In the genomic region with DNA sequence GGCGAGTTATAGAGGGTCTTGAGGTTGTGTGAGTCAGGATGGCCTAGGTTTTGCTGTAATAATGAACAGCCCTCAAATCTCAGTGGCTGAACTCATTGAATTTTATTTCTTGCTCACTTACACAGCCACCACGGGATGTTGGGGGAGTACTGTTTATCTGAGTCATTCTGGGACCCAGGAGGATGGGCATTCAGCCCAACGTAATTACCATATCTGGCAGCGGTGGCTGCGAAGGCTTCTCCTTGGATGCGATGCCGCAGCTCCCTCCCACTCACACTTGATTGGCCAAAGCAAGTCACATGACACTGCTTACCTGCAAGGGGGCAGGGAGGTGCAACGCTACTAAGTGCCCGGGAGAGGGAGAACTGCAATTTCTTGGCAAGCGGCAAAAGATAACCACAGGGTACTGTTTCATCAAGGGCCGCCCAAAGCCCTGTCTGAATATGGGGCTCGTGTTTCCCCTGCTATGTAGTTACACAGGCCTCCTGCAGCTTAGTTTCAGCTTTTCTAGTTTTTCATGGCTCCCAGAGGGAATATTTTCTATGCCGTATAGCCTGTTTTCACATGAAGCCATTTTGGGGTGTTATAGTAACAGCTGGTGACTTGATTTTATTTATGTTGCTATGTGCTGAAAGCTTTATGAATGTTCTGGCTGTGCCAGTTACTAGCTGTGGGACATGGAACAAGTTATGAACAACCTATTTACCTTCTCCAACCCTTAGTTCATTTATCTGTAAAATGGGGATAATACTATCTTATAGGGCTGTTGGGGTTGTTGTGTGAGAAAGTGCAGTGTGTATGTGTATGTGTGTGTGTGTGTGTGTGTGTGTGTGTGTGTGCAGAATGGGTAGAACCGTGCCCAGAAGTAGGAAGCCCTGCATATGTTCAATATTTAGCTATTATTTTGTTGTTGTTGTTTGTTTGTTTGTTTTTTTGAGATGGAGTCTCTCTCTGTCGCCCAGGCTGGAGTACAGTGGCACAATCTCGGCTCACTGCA, we compare ENCODE assay signal across 8 cellular contexts. TPM values are rescaled to one million over a fixed set of nuclear protein-coding genes. Genes with fewer than 3 reads are reported as not detected.
DNase-seq lines count a peak whose midpoint lies in the region; ATAC-seq, FAIRE-seq and TF ChIP-seq lines count a peak whose summit lies in the region.

No MANE protein-coding gene starts in this region.

- H3K36me3 ChIP-seq in H1 (ENCODE audit: control insufficient read depth in 2 of 4, insufficient read depth in 4 of 4, low read length in 3 of 4): peaks cover 0 to 24% (median 6%) of the 10 kb centered on the region in 4 experiments; a peak in 4 of 8 replicates
- H3K36me3 ChIP-seq in smooth muscle cell (ENCODE audit: low read depth): no peaks in the 10 kb centered on the region

- H3K4me3 ChIP-seq in H1 (ENCODE audit: extremely low read depth in 1 of 4, insufficient read depth in 2 of 4, low read depth in 3 of 4, low read length in 4 of 4): peak overlapping the region in 1 of 4 experiments; percentile 27; a peak in 2 of 8 replicates
- no peak overlapping the region for H3K4me3 ChIP-seq in smooth muscle cell

- ATAC-seq in GM18511 (IDR thresholded peaks at IDR 0.05; ENCODE audit: unreplicated experiment) (no peak), GM21381 (IDR thresholded peaks at IDR 0.05; ENCODE audit: unreplicated experiment) (no peak)

- peak; percentile 36 to 44; a peak in 3 of 4 replicates for TF ChIP-seq RAD21 in H1 (IDR thresholded peaks at IDR 0.05 in 1 of 2, conservative IDR thresholded peaks at IDR 0.05 in 1 of 2; ENCODE audit: low read depth in 2 of 2, low read length in 2 of 2)

- H3K27ac ChIP-seq in H1 (ENCODE audit: low read depth, low read length) (peak overlapping the region; percentile 49; the same call in 1 of the 2 replicates), smooth muscle cell (ENCODE audit: low read depth) (no peak overlapping the region)

- TF ChIP-seq CTCF in H1 (IDR thresholded peaks at IDR 0.05; ENCODE audit: control extremely low read depth in 1 of 3, insufficient read depth in 1 of 3, low read depth in 1 of 3, low read length in 3 of 3): peak; percentile 63 to 78 (median 75)
- no peak for TF ChIP-seq CTCF in smooth muscle cell (IDR thresholded peaks at IDR 0.05; ENCODE audit: borderline replicate concordance, insufficient read depth, poor library complexity, severe bottlenecking)

- peak; percentile 88 for FAIRE-seq in H1 (lab: Jason Lieb, UNC)

- H3K9ac ChIP-seq in H1 (replicated peaks in 1 of 4; ENCODE audit: extremely low read depth in 1 of 4, low read depth in 3 of 4, low read length in 3 of 4): no peak overlapping the region
- no peak overlapping the region for H3K9ac ChIP-seq in smooth muscle cell (ENCODE audit: low read depth)

- H3K4ac ChIP-seq in H1 (replicated peaks; ENCODE audit: insufficient read length, low read depth, low read length): no peak overlapping the region

- CTCF ChIA-PET in H1 (lab: Charles Lee; ENCODE audit: partially characterized antibody): interaction anchor here (0.6 to 3.9 kb wide), 26 partner anchors 8 to 1347 kb away, joined by 3 to 48 read pairs (median 4); partner anchors contain the start of genes KDELR1 and ZSWIM9

- no peaks in the 10 kb centered on the region for H3F3A ChIP-seq in smooth muscle cell (ENCODE audit: low read depth)

- no peak overlapping the region for H2BK5ac ChIP-seq in H1 (ENCODE audit: low read depth, low read length)

- peaks cover 0 to 4% (median 2%) of the 10 kb centered on the region in 4 experiments; a peak in 3 of 7 replicates for H3K4me1 ChIP-seq in H1 (replicated peaks in 1 of 4; ENCODE audit: control insufficient read depth in 3 of 4, insufficient read depth in 4 of 4, low read length in 3 of 4)
- no peaks in the 10 kb centered on the region for H3K4me1 ChIP-seq in smooth muscle cell (ENCODE audit: low read depth)

- H3K27me3 ChIP-seq in H1 (replicated peaks in 1 of 4; ENCODE audit: control insufficient read depth in 3 of 4, extremely low read depth in 1 of 4, insufficient read depth in 3 of 4, low read length in 3 of 4) (no peaks in the 10 kb centered on the region), smooth muscle cell (ENCODE audit: low read depth) (no peaks in the 10 kb centered on the region)

- H3K9me3 ChIP-seq in H1 (ENCODE audit: insufficient read depth in 2 of 2, low read depth in 1 of 2, low read length in 1 of 2) (peaks cover 0 to 4% of the 10 kb centered on the region in 2 experiments; a peak in 3 of 4 replicates), smooth muscle cell (replicated peaks; ENCODE audit: low read depth) (no peaks in the 10 kb centered on the region)

- H3K4me2 ChIP-seq in H1 (ENCODE audit: insufficient read depth in 1 of 2, low read depth in 2 of 2, low read length in 2 of 2) (peak overlapping the region; percentile 26 to 45; a peak in 2 of 4 replicates), smooth muscle cell (no peak overlapping the region)

- H4K8ac ChIP-seq in H1 (ENCODE audit: extremely low read depth, insufficient read depth, low read length): no peak overlapping the region

- H3K18ac ChIP-seq in H1 (ENCODE audit: extremely low read depth, low read length): no peak overlapping the region

- H2AK5ac ChIP-seq in H1 (ENCODE audit: low read depth, low read length): no peak overlapping the region

- H2BK20ac ChIP-seq in H1 (ENCODE audit: low read length): peak overlapping the region; percentile 90; the same call in 1 of the 2 replicates

- no peak overlapping the region for H3K23ac ChIP-seq in H1 (ENCODE audit: insufficient read length)

- 40% methylated on average over 16 of the region's 16 CpGs; no CpG with 5 or more reads in 1 of the 2 experiments for WGBS in H1 (ENCODE audit: extremely low coverage in 1 of 2, insufficient coverage in 1 of 2, insufficient read length in 1 of 2, insufficient replicate concordance in 2 of 2, low coverage in 1 of 2, low lambda C conversion rate in 2 of 2, missing lambda C conversion rate in 1 of 2), 2 experiments
- WGBS in smooth muscle cell (ENCODE audit: low lambda C conversion rate): 41% methylated on average over 15 of the region's 16 CpGs

- H4K91ac ChIP-seq in H1 (replicated peaks; ENCODE audit: insufficient read length, low read length): no peak overlapping the region

- H3K79me1 ChIP-seq in H1 (ENCODE audit: low read depth, low read length): no peaks in the 10 kb centered on the region

- H2AFZ ChIP-seq in H1 (ENCODE audit: low read length): no peak overlapping the region
- H2AFZ ChIP-seq in smooth muscle cell (ENCODE audit: low read depth): no peak overlapping the region

- POLR2A ChIA-PET in H1 (lab: Charles Lee; ENCODE audit: partially characterized antibody): interaction anchor here (0.6 to 1.9 kb wide), 8 partner anchors 9 to 90 kb away, joined by 3 to 7 read pairs (median 3); no protein-coding TSS in a partner anchor

- TF ChIP-seq EP300 in H1 (IDR thresholded peaks at IDR 0.05; ENCODE audit: borderline replicate concordance in 1 of 2, low read depth in 2 of 2, low read length in 2 of 2): no peak

- 0 out of 3 replicates have a peak, but pooled peaks of 1 of the 2 experiments have one; percentile 43 for TF ChIP-seq POLR2A in H1 (IDR thresholded peaks at IDR 0.05; ENCODE audit: control extremely low read depth in 1 of 2, low read depth in 2 of 2, low read length in 2 of 2)

- H4K20me1 ChIP-seq in H1 (replicated peaks in 1 of 2; ENCODE audit: control insufficient read depth in 1 of 2, insufficient read depth in 2 of 2, low read length in 2 of 2): no peaks in the 10 kb centered on the region
- no peaks in the 10 kb centered on the region for H4K20me1 ChIP-seq in smooth muscle cell (ENCODE audit: low read depth)

- no peak overlapping the region for H2BK15ac ChIP-seq in H1 (ENCODE audit: low read length)

- peaks cover 2% of the 10 kb centered on the region; the same call in 1 of the 2 replicates for H3K23me2 ChIP-seq in H1 (ENCODE audit: low read depth, low read length)

- peak overlapping the region; percentile 3 for H4K5ac ChIP-seq in H1 (ENCODE audit: insufficient read length, low read depth, low read length)

- no peak overlapping the region for H2BK120ac ChIP-seq in H1 (replicated peaks; ENCODE audit: low read depth, low read length)

- DNase-seq in COR-L47 (lab: John Stamatoyannopoulos, UW) (peak; percentile 98), NCI-H146 (lab: John Stamatoyannopoulos, UW) (peak; percentile 96), H1 (ENCODE audit: low read depth in 1 of 2, low spot score in 2 of 2) (peak; percentile 91), putamen (ENCODE audit: low spot score) (peak; percentile 63), smooth muscle cell (lab: John Stamatoyannopoulos, UW; ENCODE audit: unreplicated experiment) (no peak)
- peak; percentile 61 for DNase-seq in activated CD4-positive, alpha-beta T cell treated with anti-CD3 and anti-CD28 coated beads, Interleukin-2, amount 50 U/mL, for 1 hour

- H3K79me2 ChIP-seq in H1 (ENCODE audit: control insufficient read depth in 1 of 2, insufficient read depth in 2 of 2, low read length in 2 of 2) (no peaks in the 10 kb centered on the region), smooth muscle cell (ENCODE audit: low read depth) (no peaks in the 10 kb centered on the region)

- peak overlapping the region; percentile 47 for H3K56ac ChIP-seq in H1 (replicated peaks; ENCODE audit: insufficient read length, low read depth, low read length)

- H2BK12ac ChIP-seq in H1 (ENCODE audit: low read depth, low read length): no peak overlapping the region

- no peak overlapping the region for H3K14ac ChIP-seq in H1 (ENCODE audit: insufficient read length)

RNA-seq across cellular contexts. Expression of gene ZSWIM9, which starts 20.1 kb away (rescaled TPM):
- 10.1 and 10.4 TPM in 2 replicates for total RNA-seq in H1 (2021; fragmentation: NEBNext Ultra II Directional; extraction: Animal tissue kit (Norgen Biotek cat#: 25700))
- polyA plus RNA-seq in H1 (2011; rRNA removed): 1.5 and 3.8 TPM in 2 replicates
- polyA plus RNA-seq in H1 (2011; cell fraction: cytosol; rRNA removed): 2.7 TPM
- 3.6 TPM for polyA plus RNA-seq in H1 (2011; cell fraction: nucleus; rRNA removed)
- polyA plus RNA-seq in H1 (2012, experiment 1 of 2): 13.6 to 16.6 TPM (median 13.9 TPM) in 4 replicates
- polyA plus RNA-seq in H1 (2012, experiment 2 of 2): 4.9 TPM
- 3.7 TPM for polyA plus RNA-seq in H1 (2013, experiment 1 of 2)
- 3.5 TPM for polyA plus RNA-seq in H1 (2013, experiment 2 of 2)
- polyA minus RNA-seq in H1 (2011; rRNA and poly(A)+ RNA removed): 0.17 and 0.66 TPM in 2 replicates
- polyA minus RNA-seq in H1 (2011; cell fraction: cytosol; rRNA and poly(A)+ RNA removed): 4.8 TPM
- polyA minus RNA-seq in H1 (2011; cell fraction: nucleus; rRNA and poly(A)+ RNA removed): 4.1 TPM
- total RNA-seq in smooth muscle cell: 0.18 and 1.3 TPM in 2 replicates
- 1.3 and 1.6 TPM in 2 replicates for polyA plus RNA-seq in smooth muscle cell

RNA-seq across cellular contexts. Expression of gene LIG1, which starts 20.4 kb away (rescaled TPM):
- 97.7 and 113 TPM in 2 replicates for total RNA-seq in H1 (2021; fragmentation: NEBNext Ultra II Directional; extraction: Animal tissue kit (Norgen Biotek cat#: 25700))
- polyA plus RNA-seq in H1 (2011; rRNA removed) (67.6 and 87.0 TPM in 2 replicates), smooth muscle cell (26.1 and 38.5 TPM in 2 replicates)
- polyA plus RNA-seq in H1 (2011; cell fraction: cytosol; rRNA removed): 85.8 TPM
- polyA plus RNA-seq in H1 (2011; cell fraction: nucleus; rRNA removed): 170 TPM
- polyA plus RNA-seq in H1 (2012, experiment 1 of 2): 106 to 137 TPM (median 132 TPM) in 4 replicates
- 85.8 TPM for polyA plus RNA-seq in H1 (2012, experiment 2 of 2)
- polyA plus RNA-seq in H1 (2013, experiment 1 of 2): 52.5 TPM
- polyA plus RNA-seq in H1 (2013, experiment 2 of 2): 48.0 TPM
- polyA minus RNA-seq in H1 (2011; rRNA and poly(A)+ RNA removed): 74.5 and 96.5 TPM in 2 replicates
- 58.7 TPM for polyA minus RNA-seq in H1 (2011; cell fraction: cytosol; rRNA and poly(A)+ RNA removed)
- 44.9 TPM for polyA minus RNA-seq in H1 (2011; cell fraction: nucleus; rRNA and poly(A)+ RNA removed)
- 9.8 and 16.5 TPM in 2 replicates for total RNA-seq in smooth muscle cell
